1 cellular context compared by ENCODE assay signal in the genomic region with DNA sequence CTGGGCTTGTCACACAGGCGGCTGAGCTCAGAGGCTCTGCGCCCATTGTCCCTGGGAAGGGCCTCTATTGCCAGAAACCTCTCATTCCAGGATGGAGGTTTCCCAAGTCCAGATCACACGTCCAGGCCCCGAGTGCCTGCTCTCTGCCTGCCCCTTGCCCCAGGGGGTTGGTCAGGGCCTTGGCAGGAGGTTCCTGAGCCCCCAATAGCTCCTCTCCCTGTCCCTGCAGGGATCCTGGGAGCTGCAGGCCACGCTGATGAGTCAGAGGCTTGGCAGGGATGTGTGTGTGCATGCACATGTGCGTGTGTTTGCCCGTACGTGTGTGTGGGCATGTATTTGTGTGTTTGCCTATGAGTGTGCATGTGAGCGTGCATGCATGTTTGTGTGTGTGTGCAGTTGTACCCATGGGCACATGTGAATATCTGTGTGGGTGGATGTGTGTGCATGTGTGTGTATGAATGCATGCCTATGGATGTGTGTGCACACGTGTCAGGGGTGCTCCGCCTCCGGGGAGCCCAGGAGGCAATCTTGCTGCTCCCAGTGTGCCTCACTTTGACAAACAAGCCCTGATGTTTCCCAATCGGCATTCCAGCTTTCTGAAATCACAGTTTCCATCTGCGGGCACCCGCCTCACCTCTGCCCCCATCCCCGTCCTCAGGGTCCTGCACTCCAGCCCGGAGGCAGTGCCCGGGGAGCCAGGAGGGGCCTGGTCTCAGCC.
TF ChIP-seq lines count a peak whose summit lies in the region.

No MANE protein-coding gene starts in this region.

TF ChIP-seq in HEK293, 187 proteins besides CTCF, POLR2A, EP300 and RAD21 (continued from another document and continues in another):
- TF ChIP-seq, protein P1, sequence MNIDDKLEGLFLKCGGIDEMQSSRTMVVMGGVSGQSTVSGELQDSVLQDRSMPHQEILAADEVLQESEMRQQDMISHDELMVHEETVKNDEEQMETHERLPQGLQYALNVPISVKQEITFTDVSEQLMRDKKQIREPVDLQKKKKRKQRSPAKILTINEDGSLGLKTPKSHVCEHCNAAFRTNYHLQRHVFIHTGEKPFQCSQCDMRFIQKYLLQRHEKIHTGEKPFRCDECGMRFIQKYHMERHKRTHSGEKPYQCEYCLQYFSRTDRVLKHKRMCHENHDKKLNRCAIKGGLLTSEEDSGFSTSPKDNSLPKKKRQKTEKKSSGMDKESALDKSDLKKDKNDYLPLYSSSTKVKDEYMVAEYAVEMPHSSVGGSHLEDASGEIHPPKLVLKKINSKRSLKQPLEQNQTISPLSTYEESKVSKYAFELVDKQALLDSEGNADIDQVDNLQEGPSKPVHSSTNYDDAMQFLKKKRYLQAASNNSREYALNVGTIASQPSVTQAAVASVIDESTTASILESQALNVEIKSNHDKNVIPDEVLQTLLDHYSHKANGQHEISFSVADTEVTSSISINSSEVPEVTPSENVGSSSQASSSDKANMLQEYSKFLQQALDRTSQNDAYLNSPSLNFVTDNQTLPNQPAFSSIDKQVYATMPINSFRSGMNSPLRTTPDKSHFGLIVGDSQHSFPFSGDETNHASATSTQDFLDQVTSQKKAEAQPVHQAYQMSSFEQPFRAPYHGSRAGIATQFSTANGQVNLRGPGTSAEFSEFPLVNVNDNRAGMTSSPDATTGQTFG (tag by site-specific recombination; IDR thresholded peaks at IDR 0.05; ENCODE audit: borderline replicate concordance), result peak; percentile 73; the same call in 1 of the 2 replicates
- TF ChIP-seq ZBTB7A (tag by site-specific recombination; IDR thresholded peaks at IDR 0.05; ENCODE audit: low read depth), result 0 out of 2 replicates have a peak, but pooled peaks have one; percentile 11
- no peak for TF ChIP-seq ZNF114 (tag by site-specific recombination; IDR thresholded peaks at IDR 0.05)
- TF ChIP-seq ZNF354C (tag by site-specific recombination; IDR thresholded peaks at IDR 0.05; ENCODE audit: borderline replicate concordance, low read depth), result no peak
- no peak for TF ChIP-seq ZNF416 (tag by site-specific recombination; IDR thresholded peaks at IDR 0.05)
- TF ChIP-seq, protein P2, sequence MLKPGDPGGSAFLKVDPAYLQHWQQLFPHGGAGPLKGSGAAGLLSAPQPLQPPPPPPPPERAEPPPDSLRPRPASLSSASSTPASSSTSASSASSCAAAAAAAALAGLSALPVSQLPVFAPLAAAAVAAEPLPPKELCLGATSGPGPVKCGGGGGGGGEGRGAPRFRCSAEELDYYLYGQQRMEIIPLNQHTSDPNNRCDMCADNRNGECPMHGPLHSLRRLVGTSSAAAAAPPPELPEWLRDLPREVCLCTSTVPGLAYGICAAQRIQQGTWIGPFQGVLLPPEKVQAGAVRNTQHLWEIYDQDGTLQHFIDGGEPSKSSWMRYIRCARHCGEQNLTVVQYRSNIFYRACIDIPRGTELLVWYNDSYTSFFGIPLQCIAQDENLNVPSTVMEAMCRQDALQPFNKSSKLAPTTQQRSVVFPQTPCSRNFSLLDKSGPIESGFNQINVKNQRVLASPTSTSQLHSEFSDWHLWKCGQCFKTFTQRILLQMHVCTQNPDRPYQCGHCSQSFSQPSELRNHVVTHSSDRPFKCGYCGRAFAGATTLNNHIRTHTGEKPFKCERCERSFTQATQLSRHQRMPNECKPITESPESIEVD (tag by site-specific recombination; IDR thresholded peaks at IDR 0.05), result no peak
- TF ChIP-seq, protein P3, sequence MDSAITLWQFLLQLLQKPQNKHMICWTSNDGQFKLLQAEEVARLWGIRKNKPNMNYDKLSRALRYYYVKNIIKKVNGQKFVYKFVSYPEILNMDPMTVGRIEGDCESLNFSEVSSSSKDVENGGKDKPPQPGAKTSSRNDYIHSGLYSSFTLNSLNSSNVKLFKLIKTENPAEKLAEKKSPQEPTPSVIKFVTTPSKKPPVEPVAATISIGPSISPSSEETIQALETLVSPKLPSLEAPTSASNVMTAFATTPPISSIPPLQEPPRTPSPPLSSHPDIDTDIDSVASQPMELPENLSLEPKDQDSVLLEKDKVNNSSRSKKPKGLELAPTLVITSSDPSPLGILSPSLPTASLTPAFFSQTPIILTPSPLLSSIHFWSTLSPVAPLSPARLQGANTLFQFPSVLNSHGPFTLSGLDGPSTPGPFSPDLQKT (IDR thresholded peaks at IDR 0.05; ENCODE audit: borderline replicate concordance, low read depth, low read length), result no peak
- no peak for TF ChIP-seq ZNF521 (tag by site-specific recombination; IDR thresholded peaks at IDR 0.05)
- peak; percentile 69; the same call in 1 of the 2 replicates for TF ChIP-seq ZBTB21 (tag by site-specific recombination; IDR thresholded peaks at IDR 0.05)
- peak; percentile 53; the same call in 1 of the 2 replicates for TF ChIP-seq SCRT2 (tag by site-specific recombination; IDR thresholded peaks at IDR 0.05)
- no peak for TF ChIP-seq ZNF184 (tag by site-specific recombination; IDR thresholded peaks at IDR 0.05)
- TF ChIP-seq, protein P4, sequence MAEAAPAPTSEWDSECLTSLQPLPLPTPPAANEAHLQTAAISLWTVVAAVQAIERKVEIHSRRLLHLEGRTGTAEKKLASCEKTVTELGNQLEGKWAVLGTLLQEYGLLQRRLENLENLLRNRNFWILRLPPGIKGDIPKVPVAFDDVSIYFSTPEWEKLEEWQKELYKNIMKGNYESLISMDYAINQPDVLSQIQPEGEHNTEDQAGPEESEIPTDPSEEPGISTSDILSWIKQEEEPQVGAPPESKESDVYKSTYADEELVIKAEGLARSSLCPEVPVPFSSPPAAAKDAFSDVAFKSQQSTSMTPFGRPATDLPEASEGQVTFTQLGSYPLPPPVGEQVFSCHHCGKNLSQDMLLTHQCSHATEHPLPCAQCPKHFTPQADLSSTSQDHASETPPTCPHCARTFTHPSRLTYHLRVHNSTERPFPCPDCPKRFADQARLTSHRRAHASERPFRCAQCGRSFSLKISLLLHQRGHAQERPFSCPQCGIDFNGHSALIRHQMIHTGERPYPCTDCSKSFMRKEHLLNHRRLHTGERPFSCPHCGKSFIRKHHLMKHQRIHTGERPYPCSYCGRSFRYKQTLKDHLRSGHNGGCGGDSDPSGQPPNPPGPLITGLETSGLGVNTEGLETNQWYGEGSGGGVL (tag by site-specific recombination; IDR thresholded peaks at IDR 0.05), result peak; percentile 70
- TF ChIP-seq, protein P5, sequence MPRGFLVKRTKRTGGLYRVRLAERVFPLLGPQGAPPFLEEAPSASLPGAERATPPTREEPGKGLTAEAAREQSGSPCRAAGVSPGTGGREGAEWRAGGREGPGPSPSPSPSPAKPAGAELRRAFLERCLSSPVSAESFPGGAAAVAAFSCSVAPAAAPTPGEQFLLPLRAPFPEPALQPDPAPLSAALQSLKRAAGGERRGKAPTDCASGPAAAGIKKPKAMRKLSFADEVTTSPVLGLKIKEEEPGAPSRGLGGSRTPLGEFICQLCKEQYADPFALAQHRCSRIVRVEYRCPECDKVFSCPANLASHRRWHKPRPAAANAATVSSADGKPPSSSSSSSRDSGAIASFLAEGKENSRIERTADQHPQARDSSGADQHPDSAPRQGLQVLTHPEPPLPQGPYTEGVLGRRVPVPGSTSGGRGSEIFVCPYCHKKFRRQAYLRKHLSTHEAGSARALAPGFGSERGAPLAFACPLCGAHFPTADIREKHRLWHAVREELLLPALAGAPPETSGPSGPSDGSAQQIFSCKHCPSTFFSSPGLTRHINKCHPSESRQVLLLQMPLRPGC (tag by site-specific recombination; IDR thresholded peaks at IDR 0.05), result peak; percentile 90
- no peak for TF ChIP-seq ZNF302 (tag by site-specific recombination; IDR thresholded peaks at IDR 0.05; ENCODE audit: low read depth)
- peak; percentile 29; the same call in 1 of the 2 replicates for TF ChIP-seq ZNF777 (tag by site-specific recombination; IDR thresholded peaks at IDR 0.05; ENCODE audit: borderline replicate concordance)
- TF ChIP-seq ZNF341 (tag by site-specific recombination; IDR thresholded peaks at IDR 0.05; ENCODE audit: low read depth), result no peak
- TF ChIP-seq ZNF530 (tag by site-specific recombination; IDR thresholded peaks at IDR 0.05; ENCODE audit: low read depth), result no peak
- TF ChIP-seq ZNF248 (tag by site-specific recombination; IDR thresholded peaks at IDR 0.05), result no peak
- TF ChIP-seq ZNF529 (tag by site-specific recombination; IDR thresholded peaks at IDR 0.05; ENCODE audit: insufficient replicate concordance), result no peak
- TF ChIP-seq KLF8 (tag by site-specific recombination; IDR thresholded peaks at IDR 0.05), result 0 out of 2 replicates have a peak, but pooled peaks have one; percentile 40
- TF ChIP-seq ZNF10 (tag by site-specific recombination; IDR thresholded peaks at IDR 0.05), result no peak; the same call in 1 of the 2 replicates
- no peak for TF ChIP-seq ZNF571 (tag by site-specific recombination; IDR thresholded peaks at IDR 0.05)
- TF ChIP-seq ZNF366 (tag by site-specific recombination; conservative IDR thresholded peaks at IDR 0.05), result 0 out of 2 replicates have a peak, but pooled peaks have one; percentile 19
- TF ChIP-seq ZNF561 (tag by site-specific recombination; IDR thresholded peaks at IDR 0.05; ENCODE audit: borderline replicate concordance), result no peak
- TF ChIP-seq ZNF610 (tag by site-specific recombination; IDR thresholded peaks at IDR 0.05; ENCODE audit: borderline replicate concordance), result no peak
- TF ChIP-seq, protein P6, sequence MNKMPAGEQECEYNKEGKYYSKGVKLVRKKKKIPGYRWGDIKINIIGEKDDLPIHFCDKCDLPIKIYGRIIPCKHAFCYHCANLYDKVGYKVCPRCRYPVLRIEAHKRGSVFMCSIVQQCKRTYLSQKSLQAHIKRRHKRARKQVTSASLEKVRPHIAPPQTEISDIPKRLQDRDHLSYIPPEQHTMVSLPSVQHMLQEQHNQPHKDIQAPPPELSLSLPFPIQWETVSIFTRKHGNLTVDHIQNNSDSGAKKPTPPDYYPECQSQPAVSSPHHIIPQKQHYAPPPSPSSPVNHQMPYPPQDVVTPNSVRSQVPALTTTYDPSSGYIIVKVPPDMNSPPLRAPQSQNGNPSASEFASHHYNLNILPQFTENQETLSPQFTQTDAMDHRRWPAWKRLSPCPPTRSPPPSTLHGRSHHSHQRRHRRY (tag by site-specific recombination; IDR thresholded peaks at IDR 0.05), result peak; percentile 85; the same call in 1 of the 2 replicates
- TF ChIP-seq GLI4 (tag by site-specific recombination; IDR thresholded peaks at IDR 0.05), result 0 out of 2 replicates have a peak, but pooled peaks have one; percentile 56
- TF ChIP-seq, protein P7, sequence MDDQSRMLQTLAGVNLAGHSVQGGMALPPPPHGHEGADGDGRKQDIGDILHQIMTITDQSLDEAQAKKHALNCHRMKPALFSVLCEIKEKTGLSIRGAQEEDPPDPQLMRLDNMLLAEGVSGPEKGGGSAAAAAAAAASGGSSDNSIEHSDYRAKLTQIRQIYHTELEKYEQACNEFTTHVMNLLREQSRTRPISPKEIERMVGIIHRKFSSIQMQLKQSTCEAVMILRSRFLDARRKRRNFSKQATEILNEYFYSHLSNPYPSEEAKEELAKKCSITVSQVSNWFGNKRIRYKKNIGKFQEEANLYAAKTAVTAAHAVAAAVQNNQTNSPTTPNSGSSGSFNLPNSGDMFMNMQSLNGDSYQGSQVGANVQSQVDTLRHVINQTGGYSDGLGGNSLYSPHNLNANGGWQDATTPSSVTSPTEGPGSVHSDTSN (CRISPR knock-in tag; IDR thresholded peaks at IDR 0.05), result no peak
- no peak for TF ChIP-seq ZNF677 (tag by site-specific recombination; IDR thresholded peaks at IDR 0.05)
- TF ChIP-seq, protein P8, sequence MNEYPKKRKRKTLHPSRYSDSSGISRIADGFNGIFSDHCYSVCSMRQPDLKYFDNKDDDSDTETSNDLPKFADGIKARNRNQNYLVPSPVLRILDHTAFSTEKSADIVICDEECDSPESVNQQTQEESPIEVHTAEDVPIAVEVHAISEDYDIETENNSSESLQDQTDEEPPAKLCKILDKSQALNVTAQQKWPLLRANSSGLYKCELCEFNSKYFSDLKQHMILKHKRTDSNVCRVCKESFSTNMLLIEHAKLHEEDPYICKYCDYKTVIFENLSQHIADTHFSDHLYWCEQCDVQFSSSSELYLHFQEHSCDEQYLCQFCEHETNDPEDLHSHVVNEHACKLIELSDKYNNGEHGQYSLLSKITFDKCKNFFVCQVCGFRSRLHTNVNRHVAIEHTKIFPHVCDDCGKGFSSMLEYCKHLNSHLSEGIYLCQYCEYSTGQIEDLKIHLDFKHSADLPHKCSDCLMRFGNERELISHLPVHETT (tag by site-specific recombination; IDR thresholded peaks at IDR 0.05), result 0 out of 2 replicates have a peak, but pooled peaks have one; percentile 52
- TF ChIP-seq ZBTB17 (tag by site-specific recombination; IDR thresholded peaks at IDR 0.05), result peak; percentile 89
- TF ChIP-seq ZNF843 (tag by site-specific recombination; IDR thresholded peaks at IDR 0.05), result no peak
- TF ChIP-seq ZNF214 (tag by site-specific recombination; IDR thresholded peaks at IDR 0.05; ENCODE audit: borderline replicate concordance), result no peak
- no peak for TF ChIP-seq ZNF626 (tag by site-specific recombination; IDR thresholded peaks at IDR 0.05)
- TF ChIP-seq, protein P9, sequence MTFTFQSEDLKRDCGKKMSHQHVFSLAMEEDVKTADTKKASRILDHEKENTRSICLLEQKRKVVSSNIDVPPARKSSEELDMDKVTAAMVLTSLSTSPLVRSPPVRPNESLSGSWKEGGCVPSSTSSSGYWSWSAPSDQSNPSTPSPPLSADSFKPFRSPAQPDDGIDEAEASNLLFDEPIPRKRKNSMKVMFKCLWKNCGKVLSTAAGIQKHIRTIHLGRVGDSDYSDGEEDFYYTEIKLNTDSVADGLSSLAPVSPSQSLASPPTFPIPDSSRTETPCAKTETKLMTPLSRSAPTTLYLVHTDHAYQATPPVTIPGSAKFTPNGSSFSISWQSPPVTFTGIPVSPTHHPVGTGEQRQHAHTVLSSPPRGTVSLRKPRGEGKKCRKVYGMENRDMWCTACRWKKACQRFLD (tag by site-specific recombination; IDR thresholded peaks at IDR 0.05), result no peak
- TF ChIP-seq ZNF391 (tag by site-specific recombination; IDR thresholded peaks at IDR 0.05; ENCODE audit: borderline replicate concordance, low read depth), result peak; percentile 57; the same call in 1 of the 2 replicates
- peak; percentile 79; the same call in 1 of the 2 replicates for TF ChIP-seq ZNF24 (tag by site-specific recombination; IDR thresholded peaks at IDR 0.05)
- TF ChIP-seq, protein P10, sequence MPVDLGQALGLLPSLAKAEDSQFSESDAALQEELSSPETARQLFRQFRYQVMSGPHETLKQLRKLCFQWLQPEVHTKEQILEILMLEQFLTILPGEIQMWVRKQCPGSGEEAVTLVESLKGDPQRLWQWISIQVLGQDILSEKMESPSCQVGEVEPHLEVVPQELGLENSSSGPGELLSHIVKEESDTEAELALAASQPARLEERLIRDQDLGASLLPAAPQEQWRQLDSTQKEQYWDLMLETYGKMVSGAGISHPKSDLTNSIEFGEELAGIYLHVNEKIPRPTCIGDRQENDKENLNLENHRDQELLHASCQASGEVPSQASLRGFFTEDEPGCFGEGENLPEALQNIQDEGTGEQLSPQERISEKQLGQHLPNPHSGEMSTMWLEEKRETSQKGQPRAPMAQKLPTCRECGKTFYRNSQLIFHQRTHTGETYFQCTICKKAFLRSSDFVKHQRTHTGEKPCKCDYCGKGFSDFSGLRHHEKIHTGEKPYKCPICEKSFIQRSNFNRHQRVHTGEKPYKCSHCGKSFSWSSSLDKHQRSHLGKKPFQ (tag by site-specific recombination; IDR thresholded peaks at IDR 0.05), result no peak
- TF ChIP-seq, protein P11, sequence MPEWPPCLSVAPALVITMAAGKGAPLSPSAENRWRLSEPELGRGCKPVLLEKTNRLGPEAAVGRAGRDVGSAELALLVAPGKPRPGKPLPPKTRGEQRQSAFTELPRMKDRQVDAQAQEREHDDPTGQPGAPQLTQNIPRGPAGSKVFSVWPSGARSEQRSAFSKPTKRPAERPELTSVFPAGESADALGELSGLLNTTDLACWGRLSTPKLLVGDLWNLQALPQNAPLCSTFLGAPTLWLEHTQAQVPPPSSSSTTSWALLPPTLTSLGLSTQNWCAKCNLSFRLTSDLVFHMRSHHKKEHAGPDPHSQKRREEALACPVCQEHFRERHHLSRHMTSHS (tag by site-specific recombination; IDR thresholded peaks at IDR 0.05), result 0 out of 2 replicates have a peak, but pooled peaks have one; percentile 61
- TF ChIP-seq ZNF670 (tag by site-specific recombination; IDR thresholded peaks at IDR 0.05; ENCODE audit: low read depth), result no peak
- no peak for TF ChIP-seq WT1 (tag by site-specific recombination; IDR thresholded peaks at IDR 0.05)
- TF ChIP-seq ZNF791 (tag by site-specific recombination; IDR thresholded peaks at IDR 0.05), result no peak
